1 cellular context compared by ENCODE assay signal in the genomic region with DNA sequence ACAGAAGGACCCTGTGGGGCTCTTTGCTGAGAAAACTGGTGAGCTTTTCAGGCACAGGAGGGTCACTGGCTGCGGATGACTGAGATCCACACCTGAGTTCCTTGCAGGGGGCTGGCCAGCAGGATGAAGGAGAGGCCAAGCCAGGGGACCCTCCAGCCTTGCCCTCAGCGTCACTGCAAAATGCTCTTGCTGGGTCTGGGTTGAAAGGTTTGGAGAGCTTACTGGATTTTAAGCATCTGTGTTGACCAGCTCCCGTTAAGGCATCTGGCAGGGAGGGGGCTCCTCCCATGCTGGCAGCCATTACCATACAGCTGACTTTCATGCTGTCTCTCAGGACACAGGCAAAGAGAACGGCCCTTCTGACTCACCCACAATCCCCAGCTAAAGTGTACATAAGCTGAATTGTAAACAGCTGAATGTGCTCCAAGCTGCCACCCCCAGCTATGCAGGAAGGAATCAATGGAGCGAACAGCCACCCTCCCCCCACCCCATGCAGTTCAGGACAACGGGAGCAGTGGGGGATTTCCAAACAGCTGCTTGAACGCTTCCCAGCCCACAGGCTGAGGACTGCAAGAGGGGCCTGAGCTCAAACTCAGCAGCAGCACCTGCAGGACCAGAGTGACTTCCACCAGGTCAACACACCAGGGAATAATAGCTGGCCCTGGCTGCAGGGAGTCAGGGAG.
A peak's percentile ranks its signal among the peaks of the same experiment; 100 is the strongest.
TF ChIP-seq lines count a peak whose summit lies in the region.

No MANE protein-coding gene starts in this region.

TF ChIP-seq in IMR-90, 13 proteins besides CTCF, POLR2A, EP300 and RAD21 (continued from another document):
- TF ChIP-seq MXI1 (IDR thresholded peaks at IDR 0.05; ENCODE audit: borderline replicate concordance, low read depth, low read length), result peak; percentile 81
- TF ChIP-seq, protein P1, sequence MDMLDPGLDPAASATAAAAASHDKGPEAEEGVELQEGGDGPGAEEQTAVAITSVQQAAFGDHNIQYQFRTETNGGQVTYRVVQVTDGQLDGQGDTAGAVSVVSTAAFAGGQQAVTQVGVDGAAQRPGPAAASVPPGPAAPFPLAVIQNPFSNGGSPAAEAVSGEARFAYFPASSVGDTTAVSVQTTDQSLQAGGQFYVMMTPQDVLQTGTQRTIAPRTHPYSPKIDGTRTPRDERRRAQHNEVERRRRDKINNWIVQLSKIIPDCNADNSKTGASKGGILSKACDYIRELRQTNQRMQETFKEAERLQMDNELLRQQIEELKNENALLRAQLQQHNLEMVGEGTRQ (IDR thresholded peaks at IDR 0.05; ENCODE audit: low read depth, low read length), result 0 out of 2 replicates have a peak, but pooled peaks have one; percentile 11
- no peak for TF ChIP-seq CHD1 (IDR thresholded peaks at IDR 0.05; ENCODE audit: low read depth, low read length)
- TF ChIP-seq CEBPB (IDR thresholded peaks at IDR 0.05; ENCODE audit: low read depth, low read length), result peak; percentile 0; the same call in 1 of the 2 replicates
- TF ChIP-seq, protein P2, sequence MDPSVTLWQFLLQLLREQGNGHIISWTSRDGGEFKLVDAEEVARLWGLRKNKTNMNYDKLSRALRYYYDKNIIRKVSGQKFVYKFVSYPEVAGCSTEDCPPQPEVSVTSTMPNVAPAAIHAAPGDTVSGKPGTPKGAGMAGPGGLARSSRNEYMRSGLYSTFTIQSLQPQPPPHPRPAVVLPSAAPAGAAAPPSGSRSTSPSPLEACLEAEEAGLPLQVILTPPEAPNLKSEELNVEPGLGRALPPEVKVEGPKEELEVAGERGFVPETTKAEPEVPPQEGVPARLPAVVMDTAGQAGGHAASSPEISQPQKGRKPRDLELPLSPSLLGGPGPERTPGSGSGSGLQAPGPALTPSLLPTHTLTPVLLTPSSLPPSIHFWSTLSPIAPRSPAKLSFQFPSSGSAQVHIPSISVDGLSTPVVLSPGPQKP (IDR thresholded peaks at IDR 0.05; ENCODE audit: borderline replicate concordance, low read depth, low read length), result no peak
- peak; percentile 85 for TF ChIP-seq RCOR1 (IDR thresholded peaks at IDR 0.05; ENCODE audit: insufficient replicate concordance, low read length)
- no peak for TF ChIP-seq RFX5 (IDR thresholded peaks at IDR 0.05; ENCODE audit: low read depth, low read length)
- peak; percentile 86 for TF ChIP-seq FOS (IDR thresholded peaks at IDR 0.05; ENCODE audit: low read depth, low read length)
- TF ChIP-seq MAFK (IDR thresholded peaks at IDR 0.05; ENCODE audit: low read depth, low read length), result peak; percentile 38; the same call in 1 of the 2 replicates
- peak; percentile 24; the same call in 1 of the 2 replicates for TF ChIP-seq SMC3 (IDR thresholded peaks at IDR 0.05; ENCODE audit: low read depth, low read length)
- peak; percentile 59 for TF ChIP-seq BHLHE40 (IDR thresholded peaks at IDR 0.05; ENCODE audit: low read depth, low read length)
- no peak for TF ChIP-seq NFE2L2 (IDR thresholded peaks at IDR 0.05; ENCODE audit: low read depth, low read length)
TF ChIP-seq in IMR-90: peak in this region for 9.
